Comparison of ENCODE assay signal across 17 cellular contexts in genomic region chr2:214839464-214839863, GRCh38. TPM values are rescaled to one million over a fixed set of nuclear protein-coding genes. Genes with fewer than 3 reads are reported as not detected.
A peak's percentile ranks its signal among the peaks of the same experiment; 100 is the strongest.
DNase-seq lines count a peak whose midpoint lies in the region; ATAC-seq and TF ChIP-seq lines count a peak whose summit lies in the region.
"Had no signal": no experiment of that assay in that cellular context is flagged by ENCODE, and none has a peak within 500 bp of the region (broad histone marks: within the 10 kb centered on the region; RNA-seq: fewer than 3 reads in every experiment).

No MANE protein-coding gene starts in this region.

- peak; percentile 75 for ATAC-seq in GM18861 (IDR thresholded peaks at IDR 0.05; ENCODE audit: unreplicated experiment)
- ATAC-seq in GM21515 (IDR thresholded peaks at IDR 0.05; ENCODE audit: unreplicated experiment), result peak; percentile 56
- peak; percentile 87 for ATAC-seq in HG02973 (IDR thresholded peaks at IDR 0.05; ENCODE audit: unreplicated experiment)
- ATAC-seq in Right ventricle myocardium superior (ENCODE audit: poor library complexity), result no peak
- ATAC-seq: activated CD8-positive, alpha-beta T cell treated with anti-CD3 and anti-CD28 coated beads for 36 hours; body of pancreas had no signal

- no peak for TF ChIP-seq POLR2A in breast epithelium (IDR thresholded peaks at IDR 0.05)

- DNase-seq in MV-4-11 (lab: John Stamatoyannopoulos, UW) (peak; percentile 40), SK-N-DZ (ENCODE audit: low spot score) (no peak), Right ventricle myocardium superior (no peak), NCI-H2081 (lab: John Stamatoyannopoulos, UW) (no peak), breast epithelium (ENCODE audit: low spot score in 2 of 2) (no peak)
- DNase-seq: activated CD8-positive, alpha-beta T cell treated with anti-CD3 and anti-CD28 coated beads for 36 hours; BE2C; body of pancreas; DND-41; NCI-H510A; RPMI8226; substantia nigra; T-helper 9 cell had no signal

- TF ChIP-seq CTCF in breast epithelium (IDR thresholded peaks at IDR 0.05), result no peak

- H3K36me3 ChIP-seq in breast epithelium, result no peaks in the 10 kb centered on the region
- H3K36me3 ChIP-seq: BE2C had no signal

- H3K9me3 ChIP-seq in breast epithelium, result peaks cover 4 to 6% of the 10 kb centered on the region in 2 donors
- H3K9me3 ChIP-seq: BE2C, body of pancreas had no signal

- H3K4me3 ChIP-seq in breast epithelium, result no peak overlapping the region
- H3K4me3 ChIP-seq: body of pancreas, smooth muscle cell had no signal

- H3K27ac ChIP-seq in breast epithelium, result no peak overlapping the region
- H3K27ac ChIP-seq: body of pancreas had no signal

- H3K27me3 ChIP-seq in breast epithelium, result no peaks in the 10 kb centered on the region
- H3K27me3 ChIP-seq: BE2C, body of pancreas had no signal

- H3K4me1 ChIP-seq in breast epithelium, result no peaks in the 10 kb centered on the region
- H3K4me1 ChIP-seq: BE2C, body of pancreas had no signal

- intact Hi-C loops in Right ventricle myocardium superior (cut with DNase I), result no loop called here
- intact Hi-C loops in breast epithelium (cut with DNase I; ENCODE audit: low total_unique reads), result no loop called here

RNA-seq across cellular contexts. Expression of gene BARD1, which starts 30.0 kb away (rescaled TPM):
- 9.1 and 15.9 TPM in 2 replicates for polyA plus RNA-seq in SK-N-DZ (2014; cell fraction: cytosol; rRNA removed)
- 16.2 and 16.4 TPM in 2 replicates for polyA plus RNA-seq in SK-N-DZ (2014; cell fraction: nucleus; rRNA removed)
- total RNA-seq in Right ventricle myocardium superior (10.0 TPM), breast epithelium (10 to 100 TPM in 2 of 3 donors, 1 to 10 TPM in 1; 4.3 to 27.8 (median 16.7) TPM)
